ENCODE assay signal across 10 cellular contexts in the genomic region with DNA sequence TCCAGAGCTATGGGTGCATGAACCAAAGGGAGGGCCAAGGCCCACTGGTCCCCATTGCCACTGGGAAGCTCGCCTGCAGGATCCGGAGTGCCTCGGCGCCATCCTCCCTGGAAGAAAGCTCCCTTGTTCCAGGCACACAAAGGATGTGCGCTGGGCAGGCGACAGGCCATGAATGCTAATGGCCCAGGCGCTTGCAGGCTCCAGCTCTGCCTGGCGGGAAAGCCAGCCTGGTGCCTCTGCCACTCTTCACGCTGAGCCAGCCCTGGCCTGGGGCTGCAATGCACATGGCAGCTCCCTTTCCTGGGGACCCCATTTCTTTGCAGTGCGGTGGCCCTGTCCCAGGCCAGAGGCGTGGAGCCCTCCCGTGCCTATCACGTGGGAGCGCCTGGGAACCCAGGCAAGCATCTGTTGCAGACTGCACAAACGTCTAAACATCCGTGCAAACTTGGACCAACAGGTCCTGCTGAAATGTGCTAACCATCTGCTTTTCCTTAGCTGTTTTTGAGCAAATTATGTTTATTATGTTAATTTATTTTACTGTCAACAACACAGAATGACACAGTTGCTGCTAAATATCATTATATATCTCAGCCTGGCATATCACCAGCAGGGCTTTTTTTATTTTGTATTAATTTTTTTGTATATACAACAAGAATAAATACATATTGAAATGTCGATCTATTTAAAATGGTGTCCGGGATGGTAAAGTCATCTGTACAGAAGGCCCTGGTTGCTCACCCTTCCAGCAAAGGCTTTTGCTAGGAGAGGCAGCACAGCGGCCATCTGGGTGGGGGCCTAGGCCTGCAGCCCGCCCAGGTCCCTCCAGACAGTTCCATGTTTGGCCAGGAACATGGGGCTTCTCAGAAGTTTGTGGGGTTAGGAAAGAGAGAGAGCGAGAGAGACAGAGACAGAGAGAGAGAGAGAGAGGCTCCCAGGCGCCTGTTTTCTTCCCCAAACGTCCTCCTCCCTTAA.
DNase-seq lines count a peak whose midpoint lies in the region; ATAC-seq and TF ChIP-seq lines count a peak whose summit lies in the region.
"Had no signal": no experiment of that assay in that cellular context is flagged by ENCODE, and none has a peak within 500 bp of the region (broad histone marks: within the 10 kb centered on the region; RNA-seq: fewer than 3 reads in every experiment).

No MANE protein-coding gene starts in this region.

- no peaks in the 10 kb centered on the region for H3K9me3 Mint-ChIP-seq in progenitor cell of endocrine pancreas (ENCODE audit: low read depth)

- H3K27me3 ChIP-seq in H7 (ENCODE audit: control insufficient read depth, insufficient read depth, low read length) (peaks cover 9% of the 10 kb centered on the region), rectal smooth muscle tissue (ENCODE audit: control insufficient read depth, insufficient read depth, low read length) (no peaks in the 10 kb centered on the region)

- H3K4me1 Mint-ChIP-seq in T-helper 17 cell = peaks cover 11% of the 10 kb centered on the region
- H3K4me1 Mint-ChIP-seq in progenitor cell of endocrine pancreas (ENCODE audit: low read depth) = peaks cover 11% of the 10 kb centered on the region

- TF ChIP-seq CTCF in foreskin fibroblast (IDR thresholded peaks at IDR 0.05; ENCODE audit: low read depth, low read length) (no peak), progenitor cell of endocrine pancreas (IDR thresholded peaks at IDR 0.05; ENCODE audit: unreplicated experiment) (no peak)

- H3K27me3 Mint-ChIP-seq in T-helper 17 cell = peaks cover 18% of the 10 kb centered on the region
- H3K27me3 Mint-ChIP-seq in progenitor cell of endocrine pancreas = peaks cover 41% of the 10 kb centered on the region

- no peaks in the 10 kb centered on the region for H3K9me3 ChIP-seq in T-helper 17 cell (ENCODE audit: control insufficient read depth, low read length, poor library complexity, severe bottlenecking)

- H3K27ac Mint-ChIP-seq in T-helper 17 cell (peak overlapping the region; percentile 82), progenitor cell of endocrine pancreas (no peak overlapping the region)

- DNase-seq in H7 = peak; percentile 47
- no peak for DNase-seq in T-helper 17 cell
- DNase-seq in foreskin fibroblast = peak; percentile 13 to 59
- no peak for DNase-seq in NCI-H2171 (lab: John Stamatoyannopoulos, UW)
- no peak for DNase-seq in progenitor cell of endocrine pancreas (ENCODE audit: low spot score, unreplicated experiment)
- no peak for DNase-seq in NK-92 treated with Interleukin-12 subunit alpha and Interleukin-12 subunit beta, amount 100 ng/mL, for 24 hours (lab: John Stamatoyannopoulos, UW)
- no peak for DNase-seq in GF-D8 (lab: John Stamatoyannopoulos, UW)
- DNase-seq: activated gamma-delta T cell treated with Interleukin-2 at 50 U/mL for 16 hours, NCI-H345 had no signal

- H3K4me3 ChIP-seq in H7 (ENCODE audit: insufficient read depth, low read depth, low read length) (no peak overlapping the region), foreskin fibroblast (ENCODE audit: low read depth in 1 of 2, low read length in 2 of 2) (no peak overlapping the region), rectal smooth muscle tissue (ENCODE audit: low read length) (no peak overlapping the region)

- peaks cover 17% of the 10 kb centered on the region for H3K4me1 ChIP-seq in rectal smooth muscle tissue (ENCODE audit: control insufficient read depth, insufficient read depth, low read length)

- H3K27ac ChIP-seq in rectal smooth muscle tissue (ENCODE audit: low read depth, low read length) = peak overlapping the region; percentile 98

- ATAC-seq in T-helper 17 cell = no peak

- H3K4me3 Mint-ChIP-seq in T-helper 17 cell (no peak overlapping the region), progenitor cell of endocrine pancreas (ENCODE audit: low read depth) (no peak overlapping the region)

- H3K36me3 Mint-ChIP-seq in T-helper 17 cell (ENCODE audit: low read depth) (no peaks in the 10 kb centered on the region), progenitor cell of endocrine pancreas (ENCODE audit: insufficient read depth) (no peaks in the 10 kb centered on the region)

- H3K36me3 ChIP-seq in H7 (replicated peaks; ENCODE audit: control insufficient read depth, insufficient read depth, low read length) = no peaks in the 10 kb centered on the region
- H3K36me3 ChIP-seq in rectal smooth muscle tissue (ENCODE audit: control insufficient read depth, insufficient read depth, low read length) = no peaks in the 10 kb centered on the region

- no peak overlapping the region for H3K9ac ChIP-seq in rectal smooth muscle tissue (ENCODE audit: low read length)

Comparison
In these comparisons a context has a peak if more than half of its experiments do, and no peak if none do; other contexts are left out.
1. DNase-seq: peak in H7 (single experiment) and foreskin fibroblast (2 of 2); none in T-helper 17 cell (0 of 3), NCI-H2171 (single experiment), progenitor cell of endocrine pancreas (single experiment), NK-92 treated with Interleukin-12 subunit alpha and Interleukin-12 subunit beta, amount 100 ng/mL, for 24 hours (single experiment) and GF-D8 (single experiment).